In genomic region chr16:50791522-50791921, GRCh38 we compare ENCODE assay signal across 19 cellular contexts. TPM values are rescaled to one million over a fixed set of nuclear protein-coding genes. Genes with fewer than 3 reads are reported as not detected.
A peak's percentile ranks its signal among the peaks of the same experiment; 100 is the strongest.
DNase-seq lines count a peak whose midpoint lies in the region; ATAC-seq, FAIRE-seq and TF ChIP-seq lines count a peak whose summit lies in the region.
"Had no signal": no experiment of that assay in that cellular context is flagged by ENCODE, and none has a peak within 500 bp of the region (broad histone marks: within the 10 kb centered on the region; RNA-seq: fewer than 3 reads in every experiment).

No MANE protein-coding gene starts in this region.

- no peak for TF ChIP-seq CTCF in BE2C (IDR thresholded peaks at IDR 0.05; ENCODE audit: low read depth, low read length)

- peaks cover 12 to 28% (median 19%) of the 10 kb centered on the region in 4 donors for H3K4me1 Mint-ChIP-seq in CD4-positive, alpha-beta memory T cell
- peaks cover 9% of the 10 kb centered on the region for H3K4me1 Mint-ChIP-seq in T-helper 17 cell
- H3K4me1 Mint-ChIP-seq: GM23338, IgD-negative memory B cell had no signal

- no peak overlapping the region for H3K4me3 Mint-ChIP-seq in CD4-positive, alpha-beta memory T cell
- H3K4me3 Mint-ChIP-seq in T-helper 17 cell = no peak overlapping the region
- H3K4me3 Mint-ChIP-seq: CD8-positive, alpha-beta T cell; GM23338; IgD-negative memory B cell had no signal

- H3K36me3 Mint-ChIP-seq in CD4-positive, alpha-beta memory T cell = peaks cover 63 to 84% of the 10 kb centered on the region in 2 donors
- H3K36me3 Mint-ChIP-seq in T-helper 17 cell (ENCODE audit: low read depth) = peaks cover 14% of the 10 kb centered on the region

- no peaks in the 10 kb centered on the region for H3K9me3 ChIP-seq in CD4-positive, alpha-beta memory T cell (ENCODE audit: control insufficient read depth in 1 of 2, low read length in 2 of 2)
- H3K9me3 ChIP-seq in T-helper 17 cell (ENCODE audit: control insufficient read depth, low read length, poor library complexity, severe bottlenecking) (no peaks in the 10 kb centered on the region), small intestine (ENCODE audit: control insufficient read depth, low read depth) (no peaks in the 10 kb centered on the region), BE2C (no peaks in the 10 kb centered on the region)

- H3K9me3 Mint-ChIP-seq in CD4-positive, alpha-beta memory T cell = peaks cover 0 to 3% (median 0%) of the 10 kb centered on the region in 8 donors

- H3K4me3 ChIP-seq in CD4-positive, alpha-beta memory T cell (ENCODE audit: low read length in 2 of 2) = no peak overlapping the region
- H3K4me3 ChIP-seq in small intestine (ENCODE audit: low read depth in 1 of 2, low read length in 2 of 2) (no peak overlapping the region), BE2C (ENCODE audit: low read depth, low read length) (no peak overlapping the region)
- H3K4me3 ChIP-seq: BLaER1, GM23338 had no signal

- H3K36me3 ChIP-seq in CD4-positive, alpha-beta memory T cell (ENCODE audit: insufficient read depth, low read length) = peaks cover 65% of the 10 kb centered on the region
- H3K36me3 ChIP-seq in small intestine (ENCODE audit: control insufficient read depth in 2 of 2, insufficient read depth in 2 of 2, low read length in 2 of 2) (peaks cover 2 to 15% of the 10 kb centered on the region in 2 donors), BE2C (no peaks in the 10 kb centered on the region)

- H3K4me1 ChIP-seq in CD4-positive, alpha-beta memory T cell (ENCODE audit: insufficient read depth, low read length) = peaks cover 12% of the 10 kb centered on the region
- no peaks in the 10 kb centered on the region for H3K4me1 ChIP-seq in small intestine (ENCODE audit: control insufficient read depth in 2 of 2, insufficient read depth in 1 of 2, low read depth in 1 of 2, low read length in 1 of 2)
- H3K4me1 ChIP-seq in BE2C = no peaks in the 10 kb centered on the region
- H3K4me1 ChIP-seq: BLaER1 had no signal

- peak overlapping the region in 4 of 7 donors; percentile 37 to 74 (median 65) for H3K27ac Mint-ChIP-seq in CD4-positive, alpha-beta memory T cell
- H3K27ac Mint-ChIP-seq in T-helper 17 cell = peak overlapping the region; percentile 34
- H3K27ac Mint-ChIP-seq: CD8-positive, alpha-beta T cell; GM23338; IgD-negative memory B cell had no signal

- FAIRE-seq in GM19239 (lab: Jason Lieb, UNC) (peak; percentile 77), small intestine (lab: Jason Lieb, UNC) (peak; percentile 33)
- FAIRE-seq: D721Med had no signal

- ATAC-seq in T-helper 17 cell = no peak
- ATAC-seq in Right ventricle myocardium superior (ENCODE audit: poor library complexity) = no peak
- ATAC-seq: CD8-positive, alpha-beta T cell; GM23338 had no signal

- no peak overlapping the region for H3K27ac ChIP-seq in CD4-positive, alpha-beta memory T cell (ENCODE audit: low read depth, low read length)
- H3K27ac ChIP-seq in small intestine (ENCODE audit: low read depth in 1 of 2, low read length in 1 of 2) = no peak overlapping the region
- H3K27ac ChIP-seq: BLaER1 had no signal

- CTCF ChIA-PET in CD4-positive, alpha-beta memory T cell (lab: Charles Lee; ENCODE audit: partially characterized antibody) = interaction anchor here (2.2 kb wide), 1 partner anchor 15 kb away, joined by 10 read pairs; no protein-coding TSS in a partner anchor

- H3K27me3 Mint-ChIP-seq in CD4-positive, alpha-beta memory T cell = no peaks in the 10 kb centered on the region
- H3K27me3 Mint-ChIP-seq in T-helper 17 cell = no peaks in the 10 kb centered on the region
- H3K27me3 Mint-ChIP-seq: IgD-negative memory B cell had no signal

- POLR2A ChIA-PET in CD4-positive, alpha-beta memory T cell (lab: Charles Lee; ENCODE audit: partially characterized antibody) = no interaction called here

- DNase-seq in CD4-positive, alpha-beta memory T cell = no peak
- DNase-seq in GM19239 (ENCODE audit: insufficient read length, low spot score) (no peak), T-helper 17 cell (no peak), small intestine (no peak), Right ventricle myocardium superior (no peak), BE2C (no peak), activated gamma-delta T cell treated with Interleukin-2 at 50 U/mL for 16 hours (no peak)
- DNase-seq: CD8-positive, alpha-beta T cell; COR-L47; DMS153; DMS79 treated with DMSO at 0.1 percent for 48 hours; EL; GDM1; H7; KG1 had no signal

- no peaks in the 10 kb centered on the region for H3K27me3 ChIP-seq in CD4-positive, alpha-beta memory T cell (ENCODE audit: insufficient read depth, low read length)
- H3K27me3 ChIP-seq in small intestine (ENCODE audit: control insufficient read depth in 2 of 2, insufficient read depth in 2 of 2, low read length in 2 of 2) (no peaks in the 10 kb centered on the region), BE2C (no peaks in the 10 kb centered on the region)
- H3K27me3 ChIP-seq: BLaER1 had no signal

- intact Hi-C loops in CD4-positive, alpha-beta memory T cell (cut with micrococcal nuclease) = no loop called here
- intact Hi-C loops in Right ventricle myocardium superior (cut with DNase I) = no loop called here

- 89 to 93% (median 92%) methylated on average over 2 of the region's 2 CpGs for WGBS in small intestine, 3 donors

RNA-seq across cellular contexts. Expression of gene CYLD, which starts 49.6 kb away (rescaled TPM):
- 100 to 1,000 TPM; 294 to 299 TPM for total RNA-seq in CD4-positive, alpha-beta memory T cell
- polyA plus RNA-seq in CD4-positive, alpha-beta memory T cell = 100 to 1,000 TPM; 206 to 255 TPM
- total RNA-seq in T-helper 17 cell = 100 to 1,000 TPM; 411 to 412 TPM
- polyA plus RNA-seq in small intestine = 1 to 10 TPM; 6.0 to 7.8 (median 7.4) TPM
- total RNA-seq in Right ventricle myocardium superior = 29.4 TPM
- 13.3 TPM for polyA plus RNA-seq in BE2C (2012; ENCODE audit: insufficient read depth, insufficient read length, low read depth)
